In the genomic region with DNA sequence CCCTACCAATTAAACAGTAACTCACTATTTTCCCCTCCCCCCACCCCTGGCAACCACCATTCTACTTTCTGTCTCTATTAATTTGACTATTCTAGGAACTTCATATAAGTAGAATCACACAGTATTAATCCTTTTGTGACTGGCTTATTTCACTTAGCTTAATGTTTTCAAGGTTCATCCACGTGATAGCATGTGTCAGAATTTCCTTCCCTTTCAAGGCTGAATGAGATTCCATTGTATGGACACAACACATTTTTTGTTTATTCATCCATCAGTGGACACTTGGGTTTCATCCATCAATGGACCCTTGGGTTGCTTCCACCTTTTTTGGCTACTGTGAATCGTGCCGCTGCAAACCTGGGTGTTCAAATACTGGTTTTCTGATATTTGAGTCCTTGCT, we compare ENCODE assay signal across 21 cellular contexts. TPM values are rescaled to one million over a fixed set of nuclear protein-coding genes. Genes with fewer than 3 reads are reported as not detected.
DNase-seq lines count a peak whose midpoint lies in the region; ATAC-seq and TF ChIP-seq lines count a peak whose summit lies in the region.
"Had no signal": no experiment of that assay in that cellular context is flagged by ENCODE, and none has a peak within 500 bp of the region (broad histone marks: within the 10 kb centered on the region; RNA-seq: fewer than 3 reads in every experiment).

No MANE protein-coding gene starts in this region.

- no peaks in the 10 kb centered on the region for H3K9me3 Mint-ChIP-seq in T-helper 2 cell treated with Interferon-gamma antibody and Interleukin-4, amounts not matched to agents 5 μg/mL and 100 μg/mL, for 36 hours
- H3K9me3 Mint-ChIP-seq in IgD-negative memory B cell (no peaks in the 10 kb centered on the region), naive B cell (no peaks in the 10 kb centered on the region)
- H3K9me3 Mint-ChIP-seq: H9 had no signal

- no peak for ATAC-seq in naive B cell (ENCODE audit: low read depth in 2 of 2)
- ATAC-seq in GM21367 (IDR thresholded peaks at IDR 0.05; ENCODE audit: unreplicated experiment), result no peak
- ATAC-seq: right cardiac atrium had no signal

- TF ChIP-seq POLR2A in adrenal gland (IDR thresholded peaks at IDR 0.05) (no peak), thyroid gland (IDR thresholded peaks at IDR 0.05) (no peak)

- 64 to 74% (median 69%) methylated on average over 3 of the region's 3 CpGs for WGBS in adrenal gland, 4 donors
- 83 to 92% methylated on average over 3 of the region's 3 CpGs for WGBS in thyroid gland, 2 donors

- no peak for DNase-seq in T-helper 2 cell treated with Interferon-gamma antibody and Interleukin-4, amounts not matched to agents 5 μg/mL and 100 μg/mL, for 36 hours (ENCODE audit: low spot score)
- DNase-seq in T-helper 2 cell, result no peak
- DNase-seq in adrenal gland, result no peak
- DNase-seq in naive B cell, result no peak
- DNase-seq in thyroid gland, result no peak
- DNase-seq in MG63, result no peak
- DNase-seq: 8988T; activated effector memory CD4-positive, alpha-beta T cell treated with Interleukin-2 at 50 U/mL for 16 hours; brain microvascular endothelial cell; DMS79 treated with DMSO at 0.1 percent for 48 hours; H9; head of caudate nucleus; IMR-90; NCI-H2029; NCI-H510A; right cardiac atrium; Right ventricle myocardium superior had no signal

- TF ChIP-seq CTCF in adrenal gland (IDR thresholded peaks at IDR 0.05) (no peak), thyroid gland (IDR thresholded peaks at IDR 0.05) (no peak)

- H3K36me3 ChIP-seq in adrenal gland (replicated peaks in 1 of 2) (no peaks in the 10 kb centered on the region), thyroid gland (no peaks in the 10 kb centered on the region), MG63 (no peaks in the 10 kb centered on the region)
- H3K36me3 ChIP-seq: brain microvascular endothelial cell, esophagus muscularis mucosa had no signal

- no peaks in the 10 kb centered on the region for H3K27me3 ChIP-seq in adrenal gland
- H3K27me3 ChIP-seq in thyroid gland, result no peaks in the 10 kb centered on the region
- H3K27me3 ChIP-seq in MG63, result no peaks in the 10 kb centered on the region
- H3K27me3 ChIP-seq: brain microvascular endothelial cell, esophagus muscularis mucosa had no signal

- intact Hi-C loops in adrenal gland (cut with DNase I), result no loop called here
- intact Hi-C loops in thyroid gland (cut with DNase I), result no loop called here

- no peaks in the 10 kb centered on the region for H3K27me3 Mint-ChIP-seq in T-helper 2 cell treated with Interferon-gamma antibody and Interleukin-4, amounts not matched to agents 5 μg/mL and 100 μg/mL, for 36 hours (ENCODE audit: low read depth)
- H3K27me3 Mint-ChIP-seq in IgD-negative memory B cell (no peaks in the 10 kb centered on the region), naive B cell (no peaks in the 10 kb centered on the region)

- peaks cover 89% of the 10 kb centered on the region for H3K4me1 Mint-ChIP-seq in T-helper 2 cell treated with Interferon-gamma antibody and Interleukin-4, amounts not matched to agents 5 μg/mL and 100 μg/mL, for 36 hours (ENCODE audit: low read depth)
- peaks cover 54 to 78% (median 54%) of the 10 kb centered on the region in 3 donors for H3K4me1 Mint-ChIP-seq in IgD-negative memory B cell
- H3K4me1 Mint-ChIP-seq in naive B cell, result peaks cover 60 to 93% (median 93%) of the 10 kb centered on the region in 3 donors

- H3K4me1 ChIP-seq in adrenal gland (replicated peaks in 1 of 2), result peaks cover 0 to 20% of the 10 kb centered on the region in 2 donors
- H3K4me1 ChIP-seq in thyroid gland, result peaks cover 2 to 6% of the 10 kb centered on the region in 2 donors

- H3K4me3 Mint-ChIP-seq in T-helper 2 cell treated with Interferon-gamma antibody and Interleukin-4, amounts not matched to agents 5 μg/mL and 100 μg/mL, for 36 hours, result peak overlapping the region; percentile 55
- H3K4me3 Mint-ChIP-seq in IgD-negative memory B cell, result peak overlapping the region in 3 of 4 donors; percentile 23 to 60 (median 57)
- H3K4me3 Mint-ChIP-seq in naive B cell, result no peak overlapping the region
- H3K4me3 Mint-ChIP-seq: CD14-positive monocyte, H9 had no signal

- peaks cover 85% of the 10 kb centered on the region for H3K36me3 Mint-ChIP-seq in T-helper 2 cell treated with Interferon-gamma antibody and Interleukin-4, amounts not matched to agents 5 μg/mL and 100 μg/mL, for 36 hours (ENCODE audit: low read depth)
- H3K36me3 Mint-ChIP-seq in IgD-negative memory B cell (no peaks in the 10 kb centered on the region), naive B cell (peaks cover 9 to 10% of the 10 kb centered on the region in 2 donors)

- H3K27ac ChIP-seq in adrenal gland (peak overlapping the region in 3 of 5 donors; percentile 42 to 74 (median 69)), thyroid gland (no peak overlapping the region)
- H3K27ac ChIP-seq: brain microvascular endothelial cell, esophagus muscularis mucosa had no signal

- H3K27ac Mint-ChIP-seq in T-helper 2 cell treated with Interferon-gamma antibody and Interleukin-4, amounts not matched to agents 5 μg/mL and 100 μg/mL, for 36 hours, result peak overlapping the region; percentile 74
- H3K27ac Mint-ChIP-seq in IgD-negative memory B cell (peak overlapping the region in 2 of 3 donors; percentile 59 to 76), naive B cell (peak overlapping the region in 4 of 6 donors; percentile 27 to 78 (median 63))
- H3K27ac Mint-ChIP-seq: H9 had no signal

- no peak overlapping the region for H3K4me3 ChIP-seq in adrenal gland
- H3K4me3 ChIP-seq in thyroid gland (replicated peaks in 1 of 3), result no peak overlapping the region
- H3K4me3 ChIP-seq in MG63, result no peak overlapping the region
- H3K4me3 ChIP-seq: esophagus muscularis mucosa had no signal

- H3K9me3 ChIP-seq in adrenal gland (replicated peaks in 1 of 3) (no peaks in the 10 kb centered on the region), thyroid gland (no peaks in the 10 kb centered on the region), MG63 (no peaks in the 10 kb centered on the region)
- H3K9me3 ChIP-seq: esophagus muscularis mucosa had no signal

RNA-seq across cellular contexts. Expression of a gene that starts 41.7 kb away (rescaled TPM):
- polyA plus RNA-seq in IgD-negative memory B cell, result 40.4 TPM
- total RNA-seq in adrenal gland, result 10 to 100 TPM; 31.6 to 73.1 (median 52.2) TPM
- polyA plus RNA-seq in adrenal gland, result 10 to 100 TPM; 39.5 to 95.4 (median 78.6) TPM
- 10 to 100 TPM; 25.2 to 46.2 (median 31.8) TPM for polyA plus RNA-seq in naive B cell (ENCODE audit: low read depth in 6 of 6)
- total RNA-seq in thyroid gland, result 10 to 100 TPM; 52.9 to 62.1 (median 57.0) TPM
- 72.1 and 75.8 TPM in 2 replicates for total RNA-seq in MG63 (2014; rRNA removed; shearing (Covaris generic); ENCODE audit: low replicate concordance)

Comparison
In these comparisons a context has a peak if more than half of its experiments do, and no peak if none do; other contexts are left out.
1. H3K4me3 Mint-ChIP-seq: peak in T-helper 2 cell treated with Interferon-gamma antibody and Interleukin-4, amounts not matched to agents 5 μg/mL and 100 μg/mL, for 36 hours (single experiment) and IgD-negative memory B cell (3 of 4); none in naive B cell (0 of 8).
2. H3K27ac ChIP-seq: peak in adrenal gland (3 of 5); none in thyroid gland (0 of 3).
3. Peak in every context shown above with its lines, with median percentiles within 50 percentile points of each other: H3K27ac Mint-ChIP-seq.